Comparison of ENCODE assay signal across 30 cellular contexts in genomic region chr7:43686991-43687390, GRCh38.
"Had no signal": no experiment of that assay in that cellular context is flagged by ENCODE, and none has a peak within 500 bp of the region (broad histone marks: within the 10 kb centered on the region; RNA-seq: fewer than 3 reads in every experiment).

No MANE protein-coding gene starts in this region.

- H3K27me3 Mint-ChIP-seq: activated CD8-positive, alpha-beta T cell treated with anti-CD3 and anti-CD28 coated beads for 36 hours; activated naive CD4-positive, alpha-beta T cell treated with anti-CD3 and anti-CD28 coated beads, Interleukin-2, amount 10 ng/mL, durations not matched to agents 7 days and 5 days had no signal

- H3K4me1 ChIP-seq: Peyer's patch had no signal

- H3K27me3 ChIP-seq: brain microvascular endothelial cell, cardiac muscle cell, Peyer's patch, SJSA1 had no signal

- H3K4me3 ChIP-seq: cardiac muscle cell, K562, Peyer's patch, SJSA1 had no signal

- FAIRE-seq: K562, TTC549 had no signal

- H3K9me3 ChIP-seq: Peyer's patch, SJSA1 had no signal

- H3K27ac Mint-ChIP-seq: activated CD8-positive, alpha-beta T cell treated with anti-CD3 and anti-CD28 coated beads for 36 hours; activated naive CD4-positive, alpha-beta T cell treated with anti-CD3 and anti-CD28 coated beads, Interleukin-2, amount 10 ng/mL, durations not matched to agents 7 days and 5 days; activated T-cell treated with anti-CD3 and anti-CD28 coated beads, Interleukin-2, amount 50 U/mL, for 72 hours; activated T-helper 2 cell treated with anti-CD3 and anti-CD28 coated beads, Interferon-gamma antibody, Interleukin-2, Interleukin-4, amounts not matched to agents 10 μg/mL and 5 μg/mL and 100 μg/mL, durations not matched to agents 14 hours and 24 hours and 36 hours had no signal

- H3K27ac ChIP-seq: brain microvascular endothelial cell, cardiac muscle cell, Peyer's patch, RWPE1, SJSA1, VCaP had no signal

- H3K36me3 ChIP-seq: brain microvascular endothelial cell, cardiac muscle cell, Peyer's patch, SJSA1 had no signal

- H3K4me3 Mint-ChIP-seq: activated CD8-positive, alpha-beta T cell treated with anti-CD3 and anti-CD28 coated beads for 36 hours; activated naive CD4-positive, alpha-beta T cell treated with anti-CD3 and anti-CD28 coated beads, Interleukin-2, amount 10 ng/mL, durations not matched to agents 7 days and 5 days; activated T-cell treated with anti-CD3 and anti-CD28 coated beads, Interleukin-2, amount 50 U/mL, for 72 hours had no signal

- ATAC-seq: activated CD8-positive, alpha-beta T cell treated with anti-CD3 and anti-CD28 coated beads for 36 hours; activated T-cell treated with anti-CD3 and anti-CD28 coated beads, Interleukin-2, amount 50 U/mL, for 72 hours; K562; SK-N-SH treated with all-trans-retinoic acid at 6 μM for 48 hours had no signal

- DNase-seq: activated CD4-positive, alpha-beta T cell treated with anti-CD3 and anti-CD28 coated beads for 4 hours; activated CD8-positive, alpha-beta memory T cell treated with anti-CD3 and anti-CD28 coated beads, Interleukin-2, amount 50 U/mL, for 4 hours; activated CD8-positive, alpha-beta T cell treated with anti-CD3 and anti-CD28 coated beads for 36 hours; activated gamma-delta T cell treated with Interleukin-2 at 50 U/mL for 16 hours; activated naive CD4-positive, alpha-beta T cell treated with anti-CD3 and anti-CD28 coated beads, Interleukin-2, amount 10 ng/mL, durations not matched to agents 7 days and 5 days; activated T-cell treated with anti-CD3 and anti-CD28 coated beads, Interleukin-2, amount 50 U/mL, for 72 hours; aorta; brain microvascular endothelial cell; Karpas-422; MM.1S; NCI-H1105; NCI-H1436; NCI-H1694 treated with DMSO at 0.1 percent for 48 hours; NCI-H2029 treated with DMSO at 0.1 percent for 48 hours; NCI-H510A treated with DMSO at 0.1 percent for 48 hours; NCI-H69; NK-92 treated with Interleukin-12 subunit alpha and Interleukin-12 subunit beta, amount 100 ng/mL, for 24 hours; OCI-M1; Peyer's patch; SHP77; T-helper 2 cell; T1000 had no signal
